Comparison of ENCODE assay signal across 10 cellular contexts in genomic region chr5:134541736-134542376, GRCh38. TPM values are rescaled to one million over a fixed set of nuclear protein-coding genes. Genes with fewer than 3 reads are reported as not detected.
DNase-seq lines count a peak whose midpoint lies in the region; ATAC-seq and TF ChIP-seq lines count a peak whose summit lies in the region.
"Had no signal": no experiment of that assay in that cellular context is flagged by ENCODE, and none has a peak within 500 bp of the region (broad histone marks: within the 10 kb centered on the region; RNA-seq: fewer than 3 reads in every experiment).

No MANE protein-coding gene starts in this region.

- no peak overlapping the region for H2AFZ ChIP-seq in mesenchymal stem cell (ENCODE audit: low read depth, low read length)

- DNase-seq in CD4-positive, alpha-beta memory T cell = peak in 2 of 5 donors; percentile 17 to 27
- DNase-seq in astrocyte of the spinal cord (ENCODE audit: low read depth, low spot score) (peak; percentile 46), mesenchymal stem cell (peak; percentile 56), dedifferentiated amniotic fluid mesenchymal stem cell (ENCODE audit: extremely low spot score) (no peak), Kasumi-1 (lab: John Stamatoyannopoulos, UW) (no peak), hepatic stellate cell (ENCODE audit: low spot score) (no peak)
- DNase-seq: NCI-H2171 treated with DMSO at 0.1 percent for 48 hours had no signal

- H3K4me1 Mint-ChIP-seq in CD4-positive, alpha-beta memory T cell = peaks cover 26 to 74% (median 46%) of the 10 kb centered on the region in 4 donors

- H2AK5ac ChIP-seq in mesenchymal stem cell (ENCODE audit: low read length, severe bottlenecking) = no peak overlapping the region

- H3K4me3 Mint-ChIP-seq in CD4-positive, alpha-beta memory T cell = peak overlapping the region in 1 of 8 donors; percentile 26

- no peak overlapping the region for H3K18ac ChIP-seq in mesenchymal stem cell (ENCODE audit: low read depth in 1 of 2, low read length in 2 of 2)

- intact Hi-C loops in CD4-positive, alpha-beta memory T cell (cut with micrococcal nuclease) = no loop called here

- H2BK12ac ChIP-seq in mesenchymal stem cell (ENCODE audit: low read length in 2 of 2) = no peak overlapping the region

- no peak overlapping the region for H3K27ac ChIP-seq in CD4-positive, alpha-beta memory T cell (ENCODE audit: low read depth, low read length)
- H3K27ac ChIP-seq in mesenchymal stem cell (ENCODE audit: low read length, poor library complexity, severe bottlenecking) = no peak overlapping the region
- H3K27ac ChIP-seq: prostate gland had no signal

- POLR2A ChIA-PET in CD4-positive, alpha-beta memory T cell (lab: Charles Lee; ENCODE audit: partially characterized antibody) = interaction anchor here (1.2 to 8.4 kb wide), 3 partner anchors 15 to 130 kb away, joined by 3 to 81 read pairs (median 6); partner anchors contain the start of genes CDKN2AIPNL and JADE2

- CTCF ChIA-PET in CD4-positive, alpha-beta memory T cell (lab: Charles Lee; ENCODE audit: partially characterized antibody) = interaction anchor here (0.7 to 1.0 kb wide), 2 partner anchors 14 to 26 kb away, joined by 3 to 5 read pairs; no protein-coding TSS in a partner anchor

- ATAC-seq in HG02642 (IDR thresholded peaks at IDR 0.05; ENCODE audit: poor library complexity, unreplicated experiment) (peak; percentile 9), GM18907 (IDR thresholded peaks at IDR 0.05; ENCODE audit: unreplicated experiment) (no peak)

- H3K27me3 Mint-ChIP-seq in CD4-positive, alpha-beta memory T cell = no peaks in the 10 kb centered on the region

- TF ChIP-seq CTCF in astrocyte of the spinal cord (IDR thresholded peaks at IDR 0.05; ENCODE audit: low read depth, low read length) = no peak

- peaks cover 63% of the 10 kb centered on the region for H3K4me1 ChIP-seq in CD4-positive, alpha-beta memory T cell (ENCODE audit: insufficient read depth, low read length)
- H3K4me1 ChIP-seq in mesenchymal stem cell (ENCODE audit: control insufficient read depth, insufficient read depth, low read depth, low read length) = peaks cover 2% of the 10 kb centered on the region
- H3K4me1 ChIP-seq: prostate gland had no signal

- H2BK120ac ChIP-seq in mesenchymal stem cell (ENCODE audit: low read depth, low read length) = no peak overlapping the region

- no peak overlapping the region for H2BK5ac ChIP-seq in mesenchymal stem cell (ENCODE audit: low read depth, low read length, poor library complexity, severe bottlenecking)

- no peak overlapping the region for H4K8ac ChIP-seq in mesenchymal stem cell (ENCODE audit: low read length)

- in situ Hi-C loops in astrocyte of the spinal cord (cut with HindIII; ENCODE audit: low sequenced_read_pairs) = no loop called here

- H4K91ac ChIP-seq in mesenchymal stem cell (ENCODE audit: low read length) = no peak overlapping the region

- H3K4me3 ChIP-seq in CD4-positive, alpha-beta memory T cell (ENCODE audit: low read length in 2 of 2) = no peak overlapping the region
- H3K4me3 ChIP-seq in astrocyte of the spinal cord (ENCODE audit: low read depth, low read length) (no peak overlapping the region), mesenchymal stem cell (ENCODE audit: insufficient read depth in 1 of 2, low read depth in 1 of 2, low read length in 2 of 2) (no peak overlapping the region)
- H3K4me3 ChIP-seq: prostate gland had no signal

- H2BK15ac ChIP-seq in mesenchymal stem cell (ENCODE audit: low read depth, poor library complexity, severe bottlenecking) = no peak overlapping the region

- H3K79me1 ChIP-seq in mesenchymal stem cell (replicated peaks; ENCODE audit: low read length, poor library complexity, severe bottlenecking) = peaks cover 64% of the 10 kb centered on the region

- H3K27me3 ChIP-seq in CD4-positive, alpha-beta memory T cell (ENCODE audit: insufficient read depth, low read length) = no peaks in the 10 kb centered on the region
- no peaks in the 10 kb centered on the region for H3K27me3 ChIP-seq in mesenchymal stem cell (ENCODE audit: control insufficient read depth in 1 of 2, insufficient read depth in 1 of 2, low read length in 2 of 2)

- no peak overlapping the region for H3K14ac ChIP-seq in mesenchymal stem cell (ENCODE audit: low read length in 2 of 2)

- no peak overlapping the region for H3K23ac ChIP-seq in mesenchymal stem cell (ENCODE audit: low read length in 2 of 2)

- peak overlapping the region in 6 of 7 donors; percentile 10 to 65 (median 40) for H3K27ac Mint-ChIP-seq in CD4-positive, alpha-beta memory T cell

- no peak overlapping the region for H3K4me2 ChIP-seq in mesenchymal stem cell (ENCODE audit: low read length, poor library complexity, severe bottlenecking)

- no peaks in the 10 kb centered on the region for H3K9me3 Mint-ChIP-seq in CD4-positive, alpha-beta memory T cell

- peaks cover 51% of the 10 kb centered on the region for H3K36me3 ChIP-seq in CD4-positive, alpha-beta memory T cell (ENCODE audit: insufficient read depth, low read length)
- H3K36me3 ChIP-seq in mesenchymal stem cell (ENCODE audit: control insufficient read depth in 1 of 2, insufficient read depth in 2 of 2, low read depth in 1 of 2, low read length in 2 of 2) = peaks cover 78 to 85% of the 10 kb centered on the region in 2 experiments

- no peak overlapping the region for H3K9ac ChIP-seq in mesenchymal stem cell (ENCODE audit: low read length)

- H3K4ac ChIP-seq in mesenchymal stem cell (ENCODE audit: low read depth in 1 of 2, low read length in 2 of 2) = no peak overlapping the region

- peaks cover 27 to 76% of the 10 kb centered on the region in 2 donors for H3K36me3 Mint-ChIP-seq in CD4-positive, alpha-beta memory T cell

- 83% methylated on average over 4 of the region's 4 CpGs for WGBS in mesenchymal stem cell

- no peaks in the 10 kb centered on the region for H3K9me3 ChIP-seq in CD4-positive, alpha-beta memory T cell (ENCODE audit: control insufficient read depth in 1 of 2, low read length in 2 of 2)
- H3K9me3 ChIP-seq in mesenchymal stem cell (ENCODE audit: control insufficient read depth, low read length) = no peaks in the 10 kb centered on the region
- H3K9me3 ChIP-seq: prostate gland had no signal

RNA-seq across cellular contexts. Expression of gene JADE2, which starts 16.4 kb away (rescaled TPM):
- 100 to 1,000 TPM; 265 to 276 TPM for total RNA-seq in CD4-positive, alpha-beta memory T cell
- 10 to 100 TPM in 1 of 2 donors, 1 to 10 TPM in 1; 9.1 to 42.6 TPM for polyA plus RNA-seq in CD4-positive, alpha-beta memory T cell
- polyA plus RNA-seq in mesenchymal stem cell (2013, experiment 1 of 2) = 19.8 TPM
- polyA plus RNA-seq in mesenchymal stem cell (2013, experiment 2 of 2) = 17.8 TPM

Comparison
In these comparisons a context has a peak if more than half of its experiments do, and no peak if none do; other contexts are left out.
1. DNase-seq: peak in astrocyte of the spinal cord (single experiment) and mesenchymal stem cell (single experiment); none in dedifferentiated amniotic fluid mesenchymal stem cell (single experiment), Kasumi-1 (0 of 2) and hepatic stellate cell (single experiment).